In genomic region chr12:80470403-80470802, GRCh38 we compare ENCODE assay signal across 26 cellular contexts. TPM values are rescaled to one million over a fixed set of nuclear protein-coding genes. Genes with fewer than 3 reads are reported as not detected.
"Had no signal": no experiment of that assay in that cellular context is flagged by ENCODE, and none has a peak within 500 bp of the region (broad histone marks: within the 10 kb centered on the region; RNA-seq: fewer than 3 reads in every experiment).

No MANE protein-coding gene starts in this region.

- H3K27me3 ChIP-seq: adrenal gland, SJCRH30 had no signal

- H3K36me3 Mint-ChIP-seq: activated naive CD8-positive, alpha-beta T cell treated with anti-CD3 and anti-CD28 coated beads, Interleukin-2, amount 10 ng/mL, durations not matched to agents 7 days and 5 days had no signal

- H3K27ac ChIP-seq: adrenal gland, SJCRH30, WERI-Rb-1 had no signal

- H3K9me3 ChIP-seq: adrenal gland, SJCRH30, SK-N-SH had no signal

- H3K4me1 ChIP-seq: adrenal gland had no signal

- H3K4me3 Mint-ChIP-seq: activated CD8-positive, alpha-beta T cell treated with anti-CD3 and anti-CD28 coated beads for 36 hours; activated naive CD8-positive, alpha-beta T cell treated with anti-CD3 and anti-CD28 coated beads, Interleukin-2, amount 10 ng/mL, durations not matched to agents 7 days and 5 days had no signal

- H3K4me1 Mint-ChIP-seq: activated naive CD8-positive, alpha-beta T cell treated with anti-CD3 and anti-CD28 coated beads, Interleukin-2, amount 10 ng/mL, durations not matched to agents 7 days and 5 days had no signal

- H3K27me3 Mint-ChIP-seq: activated CD8-positive, alpha-beta T cell treated with anti-CD3 and anti-CD28 coated beads for 36 hours; activated naive CD8-positive, alpha-beta T cell treated with anti-CD3 and anti-CD28 coated beads, Interleukin-2, amount 10 ng/mL, durations not matched to agents 7 days and 5 days had no signal

- H3K36me3 ChIP-seq: adrenal gland, SJCRH30, WERI-Rb-1 had no signal

- DNase-seq: activated CD4-positive, alpha-beta T cell treated with anti-CD3 and anti-CD28 coated beads for 4 hours; activated CD8-positive, alpha-beta memory T cell treated with anti-CD3 and anti-CD28 coated beads, Interleukin-2, amount 50 U/mL, for 4 hours; activated CD8-positive, alpha-beta T cell treated with anti-CD3 and anti-CD28 coated beads for 36 hours; activated naive CD4-positive, alpha-beta T cell treated with anti-CD3 and anti-CD28 coated beads, Interleukin-2, amount 50 U/mL, for 16 hours; activated naive CD8-positive, alpha-beta T cell treated with anti-CD3 and anti-CD28 coated beads, Interleukin-2, amount 10 ng/mL, durations not matched to agents 7 days and 5 days; adrenal gland; anterior cingulate cortex; Kasumi-1; NCI-H1105 treated with DMSO at 0.1 percent for 48 hours; NCI-H1436 treated with DMSO at 0.1 percent for 48 hours; NCI-H187; NCI-H2081; NCI-H2171 treated with DMSO at 0.1 percent for 48 hours; NCI-H226; NCI-H526; NCI-H82; OCI-M1; Right ventricle myocardium superior; RPMI8226; SJCRH30; SK-N-SH; T-helper 1 cell; WERI-Rb-1 had no signal

- H3K9me3 Mint-ChIP-seq: activated CD8-positive, alpha-beta T cell treated with anti-CD3 and anti-CD28 coated beads for 36 hours; activated naive CD8-positive, alpha-beta T cell treated with anti-CD3 and anti-CD28 coated beads, Interleukin-2, amount 10 ng/mL, durations not matched to agents 7 days and 5 days had no signal

- H3K27ac Mint-ChIP-seq: activated CD8-positive, alpha-beta T cell treated with anti-CD3 and anti-CD28 coated beads for 36 hours; activated naive CD8-positive, alpha-beta T cell treated with anti-CD3 and anti-CD28 coated beads, Interleukin-2, amount 10 ng/mL, durations not matched to agents 7 days and 5 days had no signal

- H3K4me3 ChIP-seq: adrenal gland, SJCRH30 had no signal

- H3K9ac ChIP-seq: SK-N-SH had no signal

- ATAC-seq: activated CD4-positive, CD25-positive, alpha-beta regulatory T cell treated with anti-CD3 and anti-CD28 coated beads, Interleukin-2, amount 50 U/mL, for 24 hours; activated CD8-positive, alpha-beta T cell treated with anti-CD3 and anti-CD28 coated beads for 36 hours; Panc1 had no signal

RNA-seq across cellular contexts. Expression of gene PTPRQ, which starts 26.4 kb away (rescaled TPM):
- total RNA-seq: activated CD8-positive, alpha-beta T cell treated with anti-CD3 and anti-CD28 coated beads for 36 hours; activated naive CD8-positive, alpha-beta T cell treated with anti-CD3 and anti-CD28 coated beads, Interleukin-2, amount 10 ng/mL, durations not matched to agents 7 days and 5 days; T-helper 2 cell treated with Interferon-gamma antibody and Interleukin-4, amounts not matched to agents 100 ng/mL and 5 ng/mL, for 36 hours had no signal
